ENCODE assay signal across 3 cellular contexts in genomic region chr2:152884088-152884487, GRCh38.
TF ChIP-seq lines count a peak whose summit lies in the region.

No MANE protein-coding gene starts in this region.

TF ChIP-seq in GM23338, 12 proteins besides CTCF, POLR2A, EP300 and RAD21 (continued from another document and continues in another):
- no peak for TF ChIP-seq REST (IDR thresholded peaks at IDR 0.05; ENCODE audit: unreplicated experiment)
- TF ChIP-seq EZH2phosphoT487 (IDR thresholded peaks at IDR 0.05; ENCODE audit: unreplicated experiment) = no peak
- TF ChIP-seq NANOG (IDR thresholded peaks at IDR 0.05; ENCODE audit: borderline replicate concordance) = no peak
- TF ChIP-seq ZNF114 (CRISPR knock-in tag; IDR thresholded peaks at IDR 0.05) = no peak
- TF ChIP-seq CREB1 (CRISPR knock-in tag; IDR thresholded peaks at IDR 0.05; ENCODE audit: low read depth) = no peak

TF ChIP-seq in IMR-90, 13 proteins besides CTCF, POLR2A, EP300 and RAD21 (continued from another document):
- TF ChIP-seq USF2 (IDR thresholded peaks at IDR 0.05; ENCODE audit: low read depth, low read length) (no peak), MAZ (IDR thresholded peaks at IDR 0.05; ENCODE audit: borderline replicate concordance, low read depth, low read length) (no peak), MXI1 (IDR thresholded peaks at IDR 0.05; ENCODE audit: borderline replicate concordance, low read depth, low read length) (no peak), NFE2L2 (IDR thresholded peaks at IDR 0.05; ENCODE audit: low read depth, low read length) (no peak), MAFK (IDR thresholded peaks at IDR 0.05; ENCODE audit: low read depth, low read length) (peak; percentile 76), CHD1 (IDR thresholded peaks at IDR 0.05; ENCODE audit: low read depth, low read length) (no peak)
TF ChIP-seq in IMR-90: peak in this region for 1.

TF ChIP-seq in K562, 482 proteins besides CTCF, POLR2A, EP300 and RAD21 (continued from another document):
- TF ChIP-seq MAFF (IDR thresholded peaks at IDR 0.05; ENCODE audit: low read length) (peak; percentile 45), ZC3H11A (IDR thresholded peaks at IDR 0.05; ENCODE audit: low read depth, low read length) (no peak), ZNF316 (IDR thresholded peaks at IDR 0.05) (peak; percentile 75)
